In genomic region chr2:186611526-186611925, GRCh38 we compare ENCODE assay signal across 20 cellular contexts.
"Had no signal": no experiment of that assay in that cellular context is flagged by ENCODE, and none has a peak within 500 bp of the region (broad histone marks: within the 10 kb centered on the region; RNA-seq: fewer than 3 reads in every experiment).

No MANE protein-coding gene starts in this region.

- H3K9me3 Mint-ChIP-seq: activated T-cell treated with anti-CD3 and anti-CD28 coated beads, Interleukin-2, amount 50 U/mL, for 24 hours; activated T-helper 2 cell treated with anti-CD3 and anti-CD28 coated beads, Interferon-gamma antibody, Interleukin-2, Interleukin-4, amounts not matched to agents 10 μg/mL and 5 μg/mL and 100 μg/mL, durations not matched to agents 14 hours and 24 hours and 36 hours; naive thymus-derived CD8-positive, alpha-beta T cell; stimulated activated effector memory CD8-positive, alpha-beta T cell treated with anti-CD3 and anti-CD28 coated beads, Interleukin-12 subunit alpha, Interleukin-12 subunit beta, amount 100 ng/mL, for 72 hours; stimulated activated naive CD8-positive, alpha-beta T cell treated with anti-CD3 and anti-CD28 coated beads, Interleukin-15, amount 100 ng/mL, for 72 hours; WTC11 had no signal

- H3K4me3 ChIP-seq: cardiac muscle cell, lung, suprapubic skin, tibial nerve had no signal

- H3K27ac Mint-ChIP-seq: activated naive CD8-positive, alpha-beta T cell; activated T-cell treated with anti-CD3 and anti-CD28 coated beads, Interleukin-2, amount 50 U/mL, for 24 hours; activated T-helper 2 cell treated with anti-CD3 and anti-CD28 coated beads, Interferon-gamma antibody, Interleukin-2, Interleukin-4, amounts not matched to agents 10 μg/mL and 5 μg/mL and 100 μg/mL, durations not matched to agents 14 hours and 24 hours and 36 hours; progenitor cell of endocrine pancreas; stimulated activated effector memory CD8-positive, alpha-beta T cell treated with anti-CD3 and anti-CD28 coated beads, Interleukin-12 subunit alpha, Interleukin-12 subunit beta, amount 100 ng/mL, for 72 hours; stimulated activated naive CD8-positive, alpha-beta T cell treated with anti-CD3 and anti-CD28 coated beads, Interleukin-15, amount 100 ng/mL, for 72 hours had no signal

- ATAC-seq: naive thymus-derived CD8-positive, alpha-beta T cell; stimulated activated effector memory CD8-positive, alpha-beta T cell treated with anti-CD3 and anti-CD28 coated beads, Interleukin-12 subunit alpha, Interleukin-12 subunit beta, amount 100 ng/mL, for 72 hours; stimulated activated naive CD8-positive, alpha-beta T cell treated with anti-CD3 and anti-CD28 coated beads, Interleukin-15, amount 100 ng/mL, for 72 hours had no signal

- H3K9me3 ChIP-seq: suprapubic skin, tibial nerve had no signal

- H3K4me1 Mint-ChIP-seq: stimulated activated effector memory CD8-positive, alpha-beta T cell treated with anti-CD3 and anti-CD28 coated beads, Interleukin-12 subunit alpha, Interleukin-12 subunit beta, amount 100 ng/mL, for 72 hours; stimulated activated naive CD8-positive, alpha-beta T cell treated with anti-CD3 and anti-CD28 coated beads, Interleukin-15, amount 100 ng/mL, for 72 hours had no signal

- H3K36me3 Mint-ChIP-seq: WTC11 had no signal

- H3K4me3 Mint-ChIP-seq: activated naive CD8-positive, alpha-beta T cell; activated T-cell treated with anti-CD3 and anti-CD28 coated beads, Interleukin-2, amount 50 U/mL, for 24 hours; naive thymus-derived CD8-positive, alpha-beta T cell; stimulated activated effector memory CD8-positive, alpha-beta T cell treated with anti-CD3 and anti-CD28 coated beads, Interleukin-12 subunit alpha, Interleukin-12 subunit beta, amount 100 ng/mL, for 72 hours; stimulated activated naive CD8-positive, alpha-beta T cell treated with anti-CD3 and anti-CD28 coated beads, Interleukin-15, amount 100 ng/mL, for 72 hours; WTC11 had no signal

- H3K27me3 Mint-ChIP-seq: activated naive CD8-positive, alpha-beta T cell; activated T-cell treated with anti-CD3 and anti-CD28 coated beads, Interleukin-2, amount 50 U/mL, for 24 hours; naive thymus-derived CD8-positive, alpha-beta T cell; progenitor cell of endocrine pancreas; stimulated activated naive CD8-positive, alpha-beta T cell treated with anti-CD3 and anti-CD28 coated beads, Interleukin-15, amount 100 ng/mL, for 72 hours had no signal

- H3K27ac ChIP-seq: suprapubic skin had no signal

- DNase-seq: activated naive CD4-positive, alpha-beta T cell; activated T-cell treated with anti-CD3 and anti-CD28 coated beads, Interleukin-2, amount 50 U/mL, for 24 hours; effector CD4-positive, alpha-beta T cell; foreskin melanocyte; glutamatergic neuron; hypothalamus; islet precursor cell; naive thymus-derived CD8-positive, alpha-beta T cell; stimulated activated CD4-positive, alpha-beta T cell treated with anti-CD3 and anti-CD28 coated beads, Interleukin-12 subunit alpha, Interleukin-12 subunit beta, amount 100 ng/mL, for 4 hours; stimulated activated naive CD8-positive, alpha-beta T cell treated with anti-CD3 and anti-CD28 coated beads, Interleukin-15, amount 100 ng/mL, for 72 hours; T-helper 1 cell had no signal

- H3K36me3 ChIP-seq: cardiac muscle cell had no signal

- H3K27me3 ChIP-seq: cardiac muscle cell, suprapubic skin, tibial nerve had no signal
